Comparison of ENCODE assay signal across 1 cellular context in the genomic region with DNA sequence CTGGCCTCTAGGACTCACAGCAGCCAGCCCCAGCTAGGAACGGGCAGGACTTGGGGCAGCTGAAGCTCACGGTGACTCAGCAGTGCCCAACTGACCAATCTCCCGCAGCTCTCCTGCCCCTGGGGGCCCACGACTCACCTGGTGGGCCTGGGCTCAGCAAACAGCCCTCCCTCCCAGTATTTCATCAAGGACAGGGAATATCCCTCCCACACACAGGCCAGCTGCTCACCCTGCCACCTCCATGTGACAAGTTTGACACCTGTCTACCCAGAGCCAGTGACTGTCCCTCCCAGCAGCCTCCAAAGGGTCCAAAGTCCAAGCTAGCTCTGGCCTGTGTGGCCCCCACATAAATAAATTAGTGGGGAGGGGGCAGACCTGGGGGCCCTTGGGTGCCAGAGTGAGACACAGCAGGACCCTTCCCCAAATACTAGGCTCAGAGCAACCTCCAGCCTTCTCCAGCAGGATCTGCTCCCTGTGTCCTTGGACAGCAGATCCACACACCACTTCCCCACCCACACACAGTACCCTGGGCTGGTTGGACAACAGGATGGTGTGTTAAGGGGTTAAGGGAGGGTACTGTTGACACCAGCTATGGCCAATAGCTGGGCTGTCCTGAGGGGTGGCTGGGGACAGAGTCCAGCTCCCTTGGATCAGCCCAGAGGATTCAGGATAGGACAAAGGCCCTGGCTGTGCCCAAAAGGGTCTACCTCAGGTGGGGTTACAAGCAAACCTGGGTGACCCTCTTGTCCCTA.
TF ChIP-seq lines count a peak whose summit lies in the region.

No MANE protein-coding gene starts in this region.

TF ChIP-seq in HepG2, 621 proteins besides CTCF, POLR2A, EP300 and RAD21 (continued from another document and continues in another):
- peak; percentile 90; the same call in 1 of the 2 replicates for TF ChIP-seq ZSCAN5A (CRISPR knock-in tag; IDR thresholded peaks at IDR 0.05; ENCODE audit: borderline replicate concordance)
- TF ChIP-seq ZNF33B (CRISPR knock-in tag; IDR thresholded peaks at IDR 0.05), result peak; percentile 76; the same call in 1 of the 2 replicates
- TF ChIP-seq, protein P1, sequence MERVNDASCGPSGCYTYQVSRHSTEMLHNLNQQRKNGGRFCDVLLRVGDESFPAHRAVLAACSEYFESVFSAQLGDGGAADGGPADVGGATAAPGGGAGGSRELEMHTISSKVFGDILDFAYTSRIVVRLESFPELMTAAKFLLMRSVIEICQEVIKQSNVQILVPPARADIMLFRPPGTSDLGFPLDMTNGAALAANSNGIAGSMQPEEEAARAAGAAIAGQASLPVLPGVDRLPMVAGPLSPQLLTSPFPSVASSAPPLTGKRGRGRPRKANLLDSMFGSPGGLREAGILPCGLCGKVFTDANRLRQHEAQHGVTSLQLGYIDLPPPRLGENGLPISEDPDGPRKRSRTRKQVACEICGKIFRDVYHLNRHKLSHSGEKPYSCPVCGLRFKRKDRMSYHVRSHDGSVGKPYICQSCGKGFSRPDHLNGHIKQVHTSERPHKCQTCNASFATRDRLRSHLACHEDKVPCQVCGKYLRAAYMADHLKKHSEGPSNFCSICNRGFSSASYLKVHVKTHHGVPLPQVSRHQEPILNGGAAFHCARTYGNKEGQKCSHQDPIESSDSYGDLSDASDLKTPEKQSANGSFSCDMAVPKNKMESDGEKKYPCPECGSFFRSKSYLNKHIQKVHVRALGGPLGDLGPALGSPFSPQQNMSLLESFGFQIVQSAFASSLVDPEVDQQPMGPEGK (CRISPR knock-in tag; IDR thresholded peaks at IDR 0.05), result peak; percentile 97
- TF ChIP-seq ARNT2 (CRISPR knock-in tag; IDR thresholded peaks at IDR 0.05; ENCODE audit: low read depth), result peak; percentile 75; the same call in 1 of the 2 replicates
- peak; percentile 48; the same call in 1 of the 2 replicates for TF ChIP-seq ZNF430 (CRISPR knock-in tag; IDR thresholded peaks at IDR 0.05)
- TF ChIP-seq ZNF740 (CRISPR knock-in tag; IDR thresholded peaks at IDR 0.05), result no peak
- no peak for TF ChIP-seq TEAD2 (CRISPR knock-in tag; IDR thresholded peaks at IDR 0.05)
- TF ChIP-seq ZNF382 (CRISPR knock-in tag; IDR thresholded peaks at IDR 0.05; ENCODE audit: borderline replicate concordance), result no peak
- TF ChIP-seq TCF7 (IDR thresholded peaks at IDR 0.05; ENCODE audit: low read depth), result no peak
- peak; percentile 56; the same call in 1 of the 2 replicates for TF ChIP-seq ZSCAN25 (CRISPR knock-in tag; IDR thresholded peaks at IDR 0.05)
- peak; percentile 91 for TF ChIP-seq ZNF292 (CRISPR knock-in tag; IDR thresholded peaks at IDR 0.05; ENCODE audit: borderline replicate concordance, low read depth)
- peak; percentile 97 for TF ChIP-seq TGIF2 (CRISPR knock-in tag; IDR thresholded peaks at IDR 0.05)
- peak; percentile 47; the same call in 1 of the 2 replicates for TF ChIP-seq ZNF383 (CRISPR knock-in tag; IDR thresholded peaks at IDR 0.05; ENCODE audit: borderline replicate concordance)
- TF ChIP-seq MLXIP (CRISPR knock-in tag; IDR thresholded peaks at IDR 0.05; ENCODE audit: borderline replicate concordance), result peak; percentile 12; the same call in 1 of the 2 replicates
- no peak; the same call in 1 of the 2 replicates for TF ChIP-seq NFKBIZ (CRISPR knock-in tag; IDR thresholded peaks at IDR 0.05)
- TF ChIP-seq JUNB (CRISPR knock-in tag; IDR thresholded peaks at IDR 0.05; ENCODE audit: borderline replicate concordance), result peak; percentile 61; the same call in 1 of the 2 replicates
- TF ChIP-seq SAP130 (CRISPR knock-in tag; IDR thresholded peaks at IDR 0.05; ENCODE audit: low read depth), result peak; percentile 94
- TF ChIP-seq ZNF441 (CRISPR knock-in tag; IDR thresholded peaks at IDR 0.05; ENCODE audit: borderline replicate concordance), result peak; percentile 85
- peak; percentile 75 for TF ChIP-seq ZSCAN31 (CRISPR knock-in tag; IDR thresholded peaks at IDR 0.05; ENCODE audit: low read depth)
- TF ChIP-seq RELA (CRISPR knock-in tag; IDR thresholded peaks at IDR 0.05), result no peak
- TF ChIP-seq ZNF556 (CRISPR knock-in tag; IDR thresholded peaks at IDR 0.05; ENCODE audit: borderline replicate concordance), result no peak; the same call in 1 of the 2 replicates
- peak; percentile 100 for TF ChIP-seq PHF21A (CRISPR knock-in tag; IDR thresholded peaks at IDR 0.05)
- no peak for TF ChIP-seq ZNF800 (CRISPR knock-in tag; IDR thresholded peaks at IDR 0.05)
- peak; percentile 68; the same call in 1 of the 2 replicates for TF ChIP-seq ZNF749 (CRISPR knock-in tag; IDR thresholded peaks at IDR 0.05; ENCODE audit: borderline replicate concordance)
- TF ChIP-seq ELF1 (CRISPR knock-in tag; IDR thresholded peaks at IDR 0.05), result peak; percentile 7; the same call in 1 of the 2 replicates
- peak; percentile 65 for TF ChIP-seq ZNF792 (CRISPR knock-in tag; IDR thresholded peaks at IDR 0.05)
- TF ChIP-seq ZNF256 (CRISPR knock-in tag; conservative IDR thresholded peaks at IDR 0.05), result peak; percentile 1
- 0 out of 2 replicates have a peak, but pooled peaks have one; percentile 58 for TF ChIP-seq KDM3A (CRISPR knock-in tag; IDR thresholded peaks at IDR 0.05; ENCODE audit: low read depth)
- TF ChIP-seq HOXA5 (CRISPR knock-in tag; IDR thresholded peaks at IDR 0.05), result peak; percentile 16; the same call in 1 of the 2 replicates
- TF ChIP-seq SCMH1 (CRISPR knock-in tag; IDR thresholded peaks at IDR 0.05; ENCODE audit: borderline replicate concordance), result no peak
- TF ChIP-seq ZBTB33 (CRISPR knock-in tag; IDR thresholded peaks at IDR 0.05), result 0 out of 2 replicates have a peak, but pooled peaks have one; percentile 2
- TF ChIP-seq CSRNP1 (CRISPR knock-in tag; IDR thresholded peaks at IDR 0.05), result peak; percentile 96; the same call in 1 of the 2 replicates
- peak; percentile 57 for TF ChIP-seq GATAD1 (CRISPR knock-in tag; IDR thresholded peaks at IDR 0.05)
- peak; percentile 92 for TF ChIP-seq ZFP37 (CRISPR knock-in tag; IDR thresholded peaks at IDR 0.05; ENCODE audit: borderline replicate concordance)
- TF ChIP-seq, protein P2, sequence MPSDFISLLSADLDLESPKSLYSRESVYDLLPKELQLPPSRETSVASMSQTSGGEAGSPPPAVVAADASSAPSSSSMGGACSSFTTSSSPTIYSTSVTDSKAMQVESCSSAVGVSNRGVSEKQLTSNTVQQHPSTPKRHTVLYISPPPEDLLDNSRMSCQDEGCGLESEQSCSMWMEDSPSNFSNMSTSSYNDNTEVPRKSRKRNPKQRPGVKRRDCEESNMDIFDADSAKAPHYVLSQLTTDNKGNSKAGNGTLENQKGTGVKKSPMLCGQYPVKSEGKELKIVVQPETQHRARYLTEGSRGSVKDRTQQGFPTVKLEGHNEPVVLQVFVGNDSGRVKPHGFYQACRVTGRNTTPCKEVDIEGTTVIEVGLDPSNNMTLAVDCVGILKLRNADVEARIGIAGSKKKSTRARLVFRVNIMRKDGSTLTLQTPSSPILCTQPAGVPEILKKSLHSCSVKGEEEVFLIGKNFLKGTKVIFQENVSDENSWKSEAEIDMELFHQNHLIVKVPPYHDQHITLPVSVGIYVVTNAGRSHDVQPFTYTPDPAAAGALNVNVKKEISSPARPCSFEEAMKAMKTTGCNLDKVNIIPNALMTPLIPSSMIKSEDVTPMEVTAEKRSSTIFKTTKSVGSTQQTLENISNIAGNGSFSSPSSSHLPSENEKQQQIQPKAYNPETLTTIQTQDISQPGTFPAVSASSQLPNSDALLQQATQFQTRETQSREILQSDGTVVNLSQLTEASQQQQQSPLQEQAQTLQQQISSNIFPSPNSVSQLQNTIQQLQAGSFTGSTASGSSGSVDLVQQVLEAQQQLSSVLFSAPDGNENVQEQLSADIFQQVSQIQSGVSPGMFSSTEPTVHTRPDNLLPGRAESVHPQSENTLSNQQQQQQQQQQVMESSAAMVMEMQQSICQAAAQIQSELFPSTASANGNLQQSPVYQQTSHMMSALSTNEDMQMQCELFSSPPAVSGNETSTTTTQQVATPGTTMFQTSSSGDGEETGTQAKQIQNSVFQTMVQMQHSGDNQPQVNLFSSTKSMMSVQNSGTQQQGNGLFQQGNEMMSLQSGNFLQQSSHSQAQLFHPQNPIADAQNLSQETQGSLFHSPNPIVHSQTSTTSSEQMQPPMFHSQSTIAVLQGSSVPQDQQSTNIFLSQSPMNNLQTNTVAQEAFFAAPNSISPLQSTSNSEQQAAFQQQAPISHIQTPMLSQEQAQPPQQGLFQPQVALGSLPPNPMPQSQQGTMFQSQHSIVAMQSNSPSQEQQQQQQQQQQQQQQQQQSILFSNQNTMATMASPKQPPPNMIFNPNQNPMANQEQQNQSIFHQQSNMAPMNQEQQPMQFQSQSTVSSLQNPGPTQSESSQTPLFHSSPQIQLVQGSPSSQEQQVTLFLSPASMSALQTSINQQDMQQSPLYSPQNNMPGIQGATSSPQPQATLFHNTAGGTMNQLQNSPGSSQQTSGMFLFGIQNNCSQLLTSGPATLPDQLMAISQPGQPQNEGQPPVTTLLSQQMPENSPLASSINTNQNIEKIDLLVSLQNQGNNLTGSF (CRISPR knock-in tag; IDR thresholded peaks at IDR 0.05), result peak; percentile 20; the same call in 1 of the 2 replicates
- TF ChIP-seq ATF7 (IDR thresholded peaks at IDR 0.05), result no peak
- peak; percentile 66 for TF ChIP-seq ATF7 (CRISPR knock-in tag; IDR thresholded peaks at IDR 0.05)
